ENCODE assay signal across 8 cellular contexts in the genomic region with DNA sequence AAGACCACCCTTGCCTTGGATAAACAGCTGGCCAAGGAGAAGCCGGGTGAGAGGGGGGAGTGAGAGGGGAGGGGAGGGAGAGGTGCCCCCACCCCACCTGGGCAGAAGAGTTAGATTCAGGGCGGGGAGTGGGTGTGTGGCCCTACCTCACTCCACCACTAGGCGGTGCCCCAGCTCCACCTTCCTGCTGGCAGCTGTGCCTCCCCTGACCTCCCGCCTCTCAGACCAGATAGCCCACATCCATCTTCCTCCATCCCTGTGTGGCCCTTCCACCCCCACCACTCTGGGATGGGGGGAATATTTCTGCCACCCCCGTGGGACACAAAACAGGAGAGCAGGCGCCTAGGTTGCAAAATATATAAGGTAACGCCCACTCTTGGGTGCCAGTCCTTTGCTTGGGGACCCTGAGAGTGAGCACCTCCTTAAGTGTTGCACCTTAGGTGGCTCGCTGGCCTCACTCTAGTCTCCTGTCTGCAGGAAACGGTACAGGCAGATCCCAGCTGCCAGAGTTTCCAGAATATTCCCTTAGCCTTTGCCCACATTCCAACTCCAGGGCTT. TPM values are rescaled to one million over a fixed set of nuclear protein-coding genes. Genes with fewer than 3 reads are reported as not detected.
DNase-seq lines count a peak whose midpoint lies in the region; ATAC-seq, FAIRE-seq and TF ChIP-seq lines count a peak whose summit lies in the region.

No MANE protein-coding gene starts in this region.

- POLR2A ChIA-PET in PC-9 (lab: Charles Lee; ENCODE audit: unreplicated experiment) = interaction anchor here (0.6 kb wide), 1 partner anchor 216 kb away, joined by 4 read pairs; no protein-coding TSS in a partner anchor

- H4K20me1 ChIP-seq in PC-9 (ENCODE audit: insufficient read depth) = no peaks in the 10 kb centered on the region
- peaks cover 24% of the 10 kb centered on the region for H4K20me1 ChIP-seq in smooth muscle cell (ENCODE audit: low read depth)

- H3K9me3 ChIP-seq in PC-9 (ENCODE audit: insufficient read depth, low read depth) (no peaks in the 10 kb centered on the region), smooth muscle cell (replicated peaks; ENCODE audit: low read depth) (no peaks in the 10 kb centered on the region)

- peak; percentile 96 for TF ChIP-seq CTCF in PC-9 (conservative IDR thresholded peaks at IDR 0.05)
- TF ChIP-seq CTCF in glutamatergic neuron (IDR thresholded peaks at IDR 0.05; ENCODE audit: partially characterized antibody, unreplicated experiment) = peak; percentile 91
- peak; percentile 67 for TF ChIP-seq CTCF in smooth muscle cell (IDR thresholded peaks at IDR 0.05; ENCODE audit: borderline replicate concordance, insufficient read depth, poor library complexity, severe bottlenecking)

- H3K27ac Mint-ChIP-seq in glutamatergic neuron (ENCODE audit: unreplicated experiment) = peak overlapping the region; percentile 70

- H3K27me3 Mint-ChIP-seq in glutamatergic neuron (ENCODE audit: unreplicated experiment) = peaks cover 13% of the 10 kb centered on the region

- 81% methylated on average over 8 of the region's 9 CpGs for WGBS in smooth muscle cell (ENCODE audit: low lambda C conversion rate)

- H3K79me2 ChIP-seq in PC-9 (ENCODE audit: low read depth) (no peaks in the 10 kb centered on the region), smooth muscle cell (ENCODE audit: low read depth) (no peaks in the 10 kb centered on the region)

- H3K9ac ChIP-seq in smooth muscle cell (ENCODE audit: low read depth) = no peak overlapping the region

- H3K27ac ChIP-seq in PC-9 (no peak overlapping the region), smooth muscle cell (ENCODE audit: low read depth) (no peak overlapping the region)

- CTCF ChIA-PET in PC-9 (lab: Charles Lee) = interaction anchor here (0.6 kb wide), 1 partner anchor 236 kb away, joined by 6 read pairs; no protein-coding TSS in a partner anchor

- DNase-seq in AG08395 (ENCODE audit: low spot score) (peak; percentile 68), GM18507 (ENCODE audit: extremely low spot score, insufficient read length, low read depth) (peak; percentile 55), PC-9 (peak in 1 of 2 experiments; percentile 53), glutamatergic neuron (peak; percentile 83), smooth muscle cell (lab: John Stamatoyannopoulos, UW; ENCODE audit: unreplicated experiment) (no peak)
- peak; percentile 19 for DNase-seq in activated effector memory CD4-positive, alpha-beta T cell treated with Interleukin-2 at 50 U/mL for 16 hours

- FAIRE-seq in GM18507 (lab: Jason Lieb, UNC) = peak; percentile 45

- no peaks in the 10 kb centered on the region for H3K9me2 ChIP-seq in PC-9 (ENCODE audit: insufficient read depth)

- no peak overlapping the region for H3K4me3 Mint-ChIP-seq in glutamatergic neuron (ENCODE audit: unreplicated experiment)

- no peak overlapping the region for H2AFZ ChIP-seq in PC-9
- no peak overlapping the region for H2AFZ ChIP-seq in smooth muscle cell (ENCODE audit: low read depth)

- no peak for ATAC-seq in GM18502 (IDR thresholded peaks at IDR 0.05; ENCODE audit: poor library complexity, unreplicated experiment)
- no peak for ATAC-seq in HG02852 (IDR thresholded peaks at IDR 0.05; ENCODE audit: unreplicated experiment)

- H3K27me3 ChIP-seq in PC-9 (ENCODE audit: insufficient read depth, low read depth) = no peaks in the 10 kb centered on the region
- no peaks in the 10 kb centered on the region for H3K27me3 ChIP-seq in smooth muscle cell (ENCODE audit: low read depth)

- H3F3A ChIP-seq in PC-9 (ENCODE audit: insufficient read depth, low read depth) (peaks cover 24% of the 10 kb centered on the region; the same call in 1 of the 2 replicates), smooth muscle cell (ENCODE audit: low read depth) (no peaks in the 10 kb centered on the region)

- H3K4me3 ChIP-seq in PC-9 (no peak overlapping the region), smooth muscle cell (no peak overlapping the region)

- BruUV-seq in PC-9 (replicated peaks; lab: Mats Ljungman, UMichigan) = no TSS peak

- H3K4me1 Mint-ChIP-seq in glutamatergic neuron (ENCODE audit: low read depth, unreplicated experiment) = peaks cover 6% of the 10 kb centered on the region

- H3K4me1 ChIP-seq in PC-9 (replicated peaks; ENCODE audit: insufficient read depth) = no peaks in the 10 kb centered on the region
- no peaks in the 10 kb centered on the region for H3K4me1 ChIP-seq in smooth muscle cell (ENCODE audit: low read depth)

- H3K4me2 ChIP-seq in PC-9 = no peak overlapping the region
- no peak overlapping the region for H3K4me2 ChIP-seq in smooth muscle cell

- H3K36me3 ChIP-seq in PC-9 (ENCODE audit: low read depth) (no peaks in the 10 kb centered on the region), smooth muscle cell (ENCODE audit: low read depth) (no peaks in the 10 kb centered on the region)

- intact Hi-C loops in PC-9 (cut with micrococcal nuclease; ENCODE audit: unreplicated experiment) = loop anchor here (2.0 kb wide), 1 partner anchor 99 kb away; no protein-coding TSS in a partner anchor

- H3K9me3 Mint-ChIP-seq in glutamatergic neuron (ENCODE audit: unreplicated experiment) = peaks cover 6% of the 10 kb centered on the region

- H3K36me3 Mint-ChIP-seq in glutamatergic neuron (ENCODE audit: unreplicated experiment) = peaks cover 5% of the 10 kb centered on the region

RNA-seq across cellular contexts. Expression of a gene that starts 13.8 kb away (rescaled TPM):
- total RNA-seq in PC-9 (2021) = 25.6 and 36.6 TPM in 2 replicates
- total RNA-seq in glutamatergic neuron (ENCODE audit: unreplicated experiment) = 7.6 TPM
- total RNA-seq in smooth muscle cell = 44.3 and 65.6 TPM in 2 replicates
- 200 TPM in 2 replicates for polyA plus RNA-seq in smooth muscle cell

RNA-seq across cellular contexts. Expression of a gene that starts 45.9 kb away (rescaled TPM):
- 225 and 296 TPM in 2 replicates for total RNA-seq in PC-9 (2021)
- total RNA-seq in glutamatergic neuron (ENCODE audit: unreplicated experiment) = 163 TPM
- total RNA-seq in smooth muscle cell = 42.8 and 48.9 TPM in 2 replicates
- 74.5 and 95.2 TPM in 2 replicates for polyA plus RNA-seq in smooth muscle cell
